In genomic region chr14:50780393-50780792, GRCh38 we compare ENCODE assay signal across 15 cellular contexts.
"Had no signal": no experiment of that assay in that cellular context is flagged by ENCODE, and none has a peak within 500 bp of the region (broad histone marks: within the 10 kb centered on the region; RNA-seq: fewer than 3 reads in every experiment).

No MANE protein-coding gene starts in this region.

- H3K4me3 Mint-ChIP-seq: activated naive CD8-positive, alpha-beta T cell treated with anti-CD3 and anti-CD28 coated beads, Interleukin-2, amount 10 ng/mL, durations not matched to agents 7 days and 5 days; endodermal cell; nephron; type B pancreatic cell had no signal

- H3K9me3 Mint-ChIP-seq: activated naive CD8-positive, alpha-beta T cell treated with anti-CD3 and anti-CD28 coated beads, Interleukin-2, amount 10 ng/mL, durations not matched to agents 7 days and 5 days; endodermal cell; nephron; type B pancreatic cell had no signal

- H3K27ac Mint-ChIP-seq: activated naive CD8-positive, alpha-beta T cell treated with anti-CD3 and anti-CD28 coated beads, Interleukin-2, amount 10 ng/mL, durations not matched to agents 7 days and 5 days; endodermal cell; nephron; type B pancreatic cell had no signal

- ATAC-seq: body of pancreas, foreskin keratinocyte, left cardiac atrium had no signal

- DNase-seq: activated CD4-positive, alpha-beta T cell treated with anti-CD3 and anti-CD28 coated beads for 48 hours; activated CD8-positive, alpha-beta memory T cell treated with anti-CD3 and anti-CD28 coated beads, Interleukin-2, amount 50 U/mL, for 4 hours; activated gamma-delta T cell treated with Interleukin-2 at 50 U/mL for 16 hours; activated naive CD8-positive, alpha-beta T cell treated with anti-CD3 and anti-CD28 coated beads, Interleukin-2, amount 10 ng/mL, durations not matched to agents 7 days and 5 days; body of pancreas; endodermal cell; foreskin keratinocyte; left cardiac atrium; mesendoderm; occipital lobe; stimulated activated CD4-positive, alpha-beta T cell treated with anti-CD3 and anti-CD28 coated beads, Interleukin-12 subunit alpha, Interleukin-12 subunit beta, amount 100 ng/mL, for 4 hours; stimulated activated CD4-positive, alpha-beta T cell treated with anti-CD3 and anti-CD28 coated beads, Interleukin-2, amount 100 ng/mL, for 24 hours; testis had no signal

- H3K27me3 Mint-ChIP-seq: activated naive CD8-positive, alpha-beta T cell treated with anti-CD3 and anti-CD28 coated beads, Interleukin-2, amount 10 ng/mL, durations not matched to agents 7 days and 5 days; type B pancreatic cell had no signal
